Comparison of ENCODE assay signal across 7 cellular contexts in the genomic region with DNA sequence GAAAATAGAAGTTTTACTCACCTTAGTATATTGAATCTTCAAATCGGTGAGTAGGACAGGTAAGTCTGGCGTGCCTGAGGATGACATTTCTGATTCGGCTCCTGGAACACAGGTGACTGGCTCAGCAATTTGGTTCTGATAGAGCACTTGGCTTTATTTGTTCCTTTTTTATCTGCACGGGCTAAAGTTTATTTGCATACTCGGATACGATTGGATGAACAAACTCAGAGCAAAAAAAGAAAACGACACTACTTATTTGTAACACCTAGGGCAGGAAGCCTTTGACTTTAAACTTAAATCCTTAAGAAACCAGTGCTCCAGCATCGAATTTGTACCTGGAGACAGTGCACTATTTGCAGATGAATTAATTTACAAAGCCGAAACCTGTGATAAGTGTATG. TPM values are rescaled to one million over a fixed set of nuclear protein-coding genes. Genes with fewer than 3 reads are reported as not detected.
A peak's percentile ranks its signal among the peaks of the same experiment; 100 is the strongest.
DNase-seq lines count a peak whose midpoint lies in the region; ATAC-seq, FAIRE-seq and TF ChIP-seq lines count a peak whose summit lies in the region.

A gene (minus strand): TSS at position 140 of the 400 bp plus-strand sequence. CDS start 53 bp downstream, at position 87.

- H3K79me2 ChIP-seq in MM.1S (ENCODE audit: low read length), result no peaks in the 10 kb centered on the region
- H3K79me2 ChIP-seq in astrocyte (ENCODE audit: insufficient read depth, low read length), result no peaks in the 10 kb centered on the region

- H3K4me3 ChIP-seq in MM.1S (ENCODE audit: low read length) (no peak within 1 kb of the TSS), astrocyte (ENCODE audit: insufficient read depth, low read depth, low read length) (no peak within 1 kb of the TSS), liver (ENCODE audit: low read depth in 1 of 3, low read length in 3 of 3) (peak within 1 kb of the TSS; percentile 67 to 79 (median 77)), thyroid gland (replicated peaks in 1 of 3) (peak within 1 kb of the TSS; percentile 26 to 37 (median 27))

- H3K4me3 Mint-ChIP-seq in astrocyte (ENCODE audit: unreplicated experiment), result peak within 1 kb of the TSS; percentile 7

- 1% methylated on average over 9 of the region's 9 CpGs for WGBS in liver
- 10 to 13% methylated on average over 9 of the region's 9 CpGs for WGBS in thyroid gland, 2 donors

- peak; percentile 38 to 97 for TF ChIP-seq POLR2A in thyroid gland (IDR thresholded peaks at IDR 0.05)

- H3K36me3 Mint-ChIP-seq in astrocyte (ENCODE audit: low read depth, unreplicated experiment), result no peaks in the 10 kb centered on the region

- H3K27me3 ChIP-seq in MM.1S (replicated peaks; ENCODE audit: insufficient read depth, low read length) (no peaks in the 10 kb centered on the region), astrocyte (ENCODE audit: insufficient read depth, low read length) (peaks cover 2% of the 10 kb centered on the region), liver (ENCODE audit: control insufficient read depth in 4 of 4, insufficient read depth in 4 of 4, low read length in 3 of 4) (no peaks in the 10 kb centered on the region), thyroid gland (no peaks in the 10 kb centered on the region)

- no peaks in the 10 kb centered on the region for H3F3A ChIP-seq in MM.1S (ENCODE audit: insufficient read depth, low read length)

- H3K4me2 ChIP-seq in MM.1S (ENCODE audit: low read depth, low read length), result peak within 1 kb of the TSS; percentile 15; the same call in 1 of the 2 replicates
- H3K4me2 ChIP-seq in astrocyte (ENCODE audit: low read length), result no peak within 1 kb of the TSS

- no peaks in the 10 kb centered on the region for H4K20me1 ChIP-seq in MM.1S (ENCODE audit: insufficient read depth, low read length)
- no peaks in the 10 kb centered on the region for H4K20me1 ChIP-seq in astrocyte (ENCODE audit: insufficient read depth, low read length)

- no peaks in the 10 kb centered on the region for H3K27me3 Mint-ChIP-seq in astrocyte (ENCODE audit: low read depth, unreplicated experiment)

- H3K9ac ChIP-seq in MM.1S (ENCODE audit: low read length) (no peak within 1 kb of the TSS), astrocyte (ENCODE audit: low read length) (no peak within 1 kb of the TSS), liver (ENCODE audit: low read depth in 1 of 2, low read length in 2 of 2) (peak within 1 kb of the TSS; percentile 88 to 98)

- ATAC-seq in HG02938 (IDR thresholded peaks at IDR 0.05; ENCODE audit: unreplicated experiment) (no peak), HG02884 (IDR thresholded peaks at IDR 0.05; ENCODE audit: unreplicated experiment) (no peak)

- no peaks in the 10 kb centered on the region for H3K36me3 ChIP-seq in MM.1S (replicated peaks; ENCODE audit: insufficient read depth, low read length)
- H3K36me3 ChIP-seq in astrocyte (ENCODE audit: insufficient read depth, low read length), result no peaks in the 10 kb centered on the region
- no peaks in the 10 kb centered on the region for H3K36me3 ChIP-seq in liver (ENCODE audit: control insufficient read depth in 4 of 4, insufficient read depth in 3 of 4, low read depth in 1 of 4, low read length in 3 of 4)
- no peaks in the 10 kb centered on the region for H3K36me3 ChIP-seq in thyroid gland

- peak; percentile 32 for TF ChIP-seq RAD21 in liver (IDR thresholded peaks at IDR 0.05)

- H3K27ac Mint-ChIP-seq in astrocyte (ENCODE audit: unreplicated experiment), result no peak within 1 kb of the TSS

- DNase-seq in MM.1S (no peak), astrocyte (ENCODE audit: low read depth) (no peak), thyroid gland (peak; percentile 68 to 72), NCI-H1694 (lab: John Stamatoyannopoulos, UW) (no peak)

- no peak for FAIRE-seq in astrocyte (lab: Jason Lieb, UNC)

- H3K9me2 ChIP-seq in MM.1S (replicated peaks; ENCODE audit: insufficient read depth, low read length), result no peaks in the 10 kb centered on the region

- no peaks in the 10 kb centered on the region for H3K4me1 Mint-ChIP-seq in astrocyte (ENCODE audit: low read depth, unreplicated experiment)

- no peaks in the 10 kb centered on the region for H3K9me3 Mint-ChIP-seq in astrocyte (ENCODE audit: unreplicated experiment)

- H2AFZ ChIP-seq in MM.1S (ENCODE audit: low read length), result 0 out of 2 replicates have a peak within 1 kb of the TSS, but pooled peaks have one; percentile 5
- H2AFZ ChIP-seq in astrocyte (ENCODE audit: low read depth, low read length), result no peak within 1 kb of the TSS

- H3K4me1 ChIP-seq in MM.1S (ENCODE audit: low read length) (no peaks in the 10 kb centered on the region), astrocyte (ENCODE audit: insufficient read depth, low read length) (no peaks in the 10 kb centered on the region), liver (ENCODE audit: control insufficient read depth in 4 of 4, insufficient read depth in 4 of 4, low read length in 3 of 4) (peaks cover 3 to 40% (median 27%) of the 10 kb centered on the region in 4 donors), thyroid gland (peaks cover 26 to 32% of the 10 kb centered on the region in 2 donors)

- no peak for TF ChIP-seq CTCF in MM.1S (IDR thresholded peaks at IDR 0.05; ENCODE audit: low read length)
- TF ChIP-seq CTCF in astrocyte (IDR thresholded peaks at IDR 0.05; ENCODE audit: insufficient read depth, low read depth, low read length), result no peak
- TF ChIP-seq CTCF in liver (IDR thresholded peaks at IDR 0.05; ENCODE audit: low read depth, low read length, missing input control), result no peak
- TF ChIP-seq CTCF in thyroid gland (IDR thresholded peaks at IDR 0.05), result no peak

- H3K9me3 ChIP-seq in MM.1S (replicated peaks; ENCODE audit: insufficient read depth, low read length) (no peaks in the 10 kb centered on the region), astrocyte (ENCODE audit: insufficient read depth, low read depth, low read length) (no peaks in the 10 kb centered on the region), liver (ENCODE audit: control insufficient read depth in 4 of 4, low read length in 3 of 4) (no peaks in the 10 kb centered on the region), thyroid gland (no peaks in the 10 kb centered on the region)

- intact Hi-C loops in thyroid gland (cut with DNase I), result no loop called here

- H3K27ac ChIP-seq in MM.1S (ENCODE audit: low read length) (no peak within 1 kb of the TSS), astrocyte (ENCODE audit: low read depth, low read length) (no peak within 1 kb of the TSS), liver (ENCODE audit: low read depth in 1 of 2, low read length in 2 of 2) (peak within 1 kb of the TSS; percentile 71 to 76), thyroid gland (peak within 1 kb of the TSS; percentile 76 to 89 (median 87))

TF ChIP-seq in liver, 16 proteins besides CTCF, POLR2A, EP300 and RAD21:
- TF ChIP-seq JUND (IDR thresholded peaks at IDR 0.05) (peak in 1 of 2 donors; percentile 22), FOXA1 (IDR thresholded peaks at IDR 0.05) (no peak), SP1 (IDR thresholded peaks at IDR 0.05) (peak; percentile 16), HNF4G (IDR thresholded peaks at IDR 0.05) (no peak), TAF1 (conservative IDR thresholded peaks at IDR 0.05) (peak; percentile 99), HNF4A (conservative IDR thresholded peaks at IDR 0.05) (peak; percentile 44 to 51), YY1 (IDR thresholded peaks at IDR 0.05) (peak; percentile 36), FOXA2 (IDR thresholded peaks at IDR 0.05) (no peak), GABPA (IDR thresholded peaks at IDR 0.05 in 1 of 2, conservative IDR thresholded peaks at IDR 0.05 in 1 of 2) (peak in 1 of 2 donors; percentile 13), NR2F2 (IDR thresholded peaks at IDR 0.05) (no peak), RXRA (IDR thresholded peaks at IDR 0.05) (peak in 1 of 2 donors; percentile 31)
- TF ChIP-seq, protein P1, sequence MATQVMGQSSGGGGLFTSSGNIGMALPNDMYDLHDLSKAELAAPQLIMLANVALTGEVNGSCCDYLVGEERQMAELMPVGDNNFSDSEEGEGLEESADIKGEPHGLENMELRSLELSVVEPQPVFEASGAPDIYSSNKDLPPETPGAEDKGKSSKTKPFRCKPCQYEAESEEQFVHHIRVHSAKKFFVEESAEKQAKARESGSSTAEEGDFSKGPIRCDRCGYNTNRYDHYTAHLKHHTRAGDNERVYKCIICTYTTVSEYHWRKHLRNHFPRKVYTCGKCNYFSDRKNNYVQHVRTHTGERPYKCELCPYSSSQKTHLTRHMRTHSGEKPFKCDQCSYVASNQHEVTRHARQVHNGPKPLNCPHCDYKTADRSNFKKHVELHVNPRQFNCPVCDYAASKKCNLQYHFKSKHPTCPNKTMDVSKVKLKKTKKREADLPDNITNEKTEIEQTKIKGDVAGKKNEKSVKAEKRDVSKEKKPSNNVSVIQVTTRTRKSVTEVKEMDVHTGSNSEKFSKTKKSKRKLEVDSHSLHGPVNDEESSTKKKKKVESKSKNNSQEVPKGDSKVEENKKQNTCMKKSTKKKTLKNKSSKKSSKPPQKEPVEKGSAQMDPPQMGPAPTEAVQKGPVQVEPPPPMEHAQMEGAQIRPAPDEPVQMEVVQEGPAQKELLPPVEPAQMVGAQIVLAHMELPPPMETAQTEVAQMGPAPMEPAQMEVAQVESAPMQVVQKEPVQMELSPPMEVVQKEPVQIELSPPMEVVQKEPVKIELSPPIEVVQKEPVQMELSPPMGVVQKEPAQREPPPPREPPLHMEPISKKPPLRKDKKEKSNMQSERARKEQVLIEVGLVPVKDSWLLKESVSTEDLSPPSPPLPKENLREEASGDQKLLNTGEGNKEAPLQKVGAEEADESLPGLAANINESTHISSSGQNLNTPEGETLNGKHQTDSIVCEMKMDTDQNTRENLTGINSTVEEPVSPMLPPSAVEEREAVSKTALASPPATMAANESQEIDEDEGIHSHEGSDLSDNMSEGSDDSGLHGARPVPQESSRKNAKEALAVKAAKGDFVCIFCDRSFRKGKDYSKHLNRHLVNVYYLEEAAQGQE (IDR thresholded peaks at IDR 0.05), result peak; percentile 95
- TF ChIP-seq, protein P2, sequence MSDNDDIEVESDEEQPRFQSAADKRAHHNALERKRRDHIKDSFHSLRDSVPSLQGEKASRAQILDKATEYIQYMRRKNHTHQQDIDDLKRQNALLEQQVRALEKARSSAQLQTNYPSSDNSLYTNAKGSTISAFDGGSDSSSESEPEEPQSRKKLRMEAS (IDR thresholded peaks at IDR 0.05), result peak; percentile 33
- TF ChIP-seq, protein P3, sequence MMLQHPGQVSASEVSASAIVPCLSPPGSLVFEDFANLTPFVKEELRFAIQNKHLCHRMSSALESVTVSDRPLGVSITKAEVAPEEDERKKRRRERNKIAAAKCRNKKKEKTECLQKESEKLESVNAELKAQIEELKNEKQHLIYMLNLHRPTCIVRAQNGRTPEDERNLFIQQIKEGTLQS (IDR thresholded peaks at IDR 0.05), result no peak

RNA-seq across cellular contexts. Expression of the gene that starts here (rescaled TPM):
- total RNA-seq in astrocyte (1.5 and 2.1 TPM in 2 replicates), liver (100 to 1,000 TPM; 178 to 208 TPM), thyroid gland (100 to 1,000 TPM; 237 to 323 (median 293) TPM)
- polyA plus RNA-seq in liver, result 100 to 1,000 TPM; 118 to 433 TPM

Comparison
In these comparisons a context has a peak if more than half of its experiments do, and no peak if none do; other contexts are left out.
1. RNA of the gene that starts here (total RNA-seq): 237 to 323 TPM in thyroid gland and 178 to 208 TPM in liver; 1.5 to 2.1 TPM in astrocyte; every median in the first group is over 10 times any median in the second.
2. DNase-seq: peak in thyroid gland (2 of 2); none in MM.1S (single experiment), astrocyte (single experiment) and NCI-H1694 (single experiment).
3. H3K27ac ChIP-seq: peak in liver (2 of 2) and thyroid gland (3 of 3); none in MM.1S (single experiment) and astrocyte (single experiment).
4. H3K4me3 ChIP-seq: peak in liver (3 of 3) and thyroid gland (3 of 3); none in MM.1S (single experiment) and astrocyte (single experiment).
5. H3K9ac ChIP-seq: peak in liver (2 of 2); none in MM.1S (single experiment) and astrocyte (single experiment).